In genomic region chr1:116534014-116534739, GRCh38 we compare ENCODE assay signal across 1 cellular context.
TF ChIP-seq lines count a peak whose summit lies in the region.

No MANE protein-coding gene starts in this region.

TF ChIP-seq in HepG2, 621 proteins besides CTCF, POLR2A, EP300 and RAD21 (continued from another document):
- TF ChIP-seq PAXIP1 (CRISPR knock-in tag; conservative IDR thresholded peaks at IDR 0.05) = no peak
- no peak for TF ChIP-seq ZFP62 (CRISPR knock-in tag; IDR thresholded peaks at IDR 0.05)
